25 cellular contexts compared by ENCODE assay signal in genomic region chr9:124465736-124466135, GRCh38. TPM values are rescaled to one million over a fixed set of nuclear protein-coding genes. Genes with fewer than 3 reads are reported as not detected.
DNase-seq lines count a peak whose midpoint lies in the region; ATAC-seq, FAIRE-seq and TF ChIP-seq lines count a peak whose summit lies in the region.
"Had no signal": no experiment of that assay in that cellular context is flagged by ENCODE, and none has a peak within 500 bp of the region (broad histone marks: within the 10 kb centered on the region; RNA-seq: fewer than 3 reads in every experiment).

No MANE protein-coding gene starts in this region.

- H3K9ac ChIP-seq in HepG2 (ENCODE audit: insufficient read depth, low read depth, low read length) = no peak overlapping the region

- 34% methylated on average over 3 of the region's 3 CpGs for WGBS in HepG2 (ENCODE audit: low lambda C conversion rate)
- 22 to 67% (median 49%) methylated on average over 3 of the region's 3 CpGs for whole genome bisulfite sequencing in small intestine, 3 donors

- no peaks in the 10 kb centered on the region for H3K79me2 ChIP-seq in HepG2 (ENCODE audit: insufficient read depth, low read length)

- no peak overlapping the region for H3K4me3 ChIP-seq in HepG2 (replicated peaks in 1 of 3; ENCODE audit: insufficient read depth in 1 of 3, low read depth in 2 of 3, low read length in 3 of 3)
- H3K4me3 ChIP-seq in small intestine (ENCODE audit: low read depth in 1 of 2, low read length in 2 of 2) = no peak overlapping the region
- H3K4me3 ChIP-seq: K562 had no signal

- BruUV-seq in HepG2 (replicated peaks; lab: Mats Ljungman, UMichigan) = no TSS peak

- H3K9me3 ChIP-seq in HepG2 (ENCODE audit: low read length) (no peaks in the 10 kb centered on the region), small intestine (ENCODE audit: control insufficient read depth, low read depth) (no peaks in the 10 kb centered on the region)

- FAIRE-seq in HepG2 (lab: Jason Lieb, UNC) (no peak), small intestine (lab: Jason Lieb, UNC) (no peak)
- FAIRE-seq: D721Med, K562 had no signal

- peak; percentile 34 for DNase-seq in natural killer cell treated with Interleukin-12 subunit alpha and Interleukin-12 subunit beta and Interleukin-15 and Interleukin-18, amount 100 ng/mL, for 72 hours (ENCODE audit: low spot score)
- DNase-seq in natural killer cell (no peak), HepG2 (ENCODE audit: low spot score) (no peak), small intestine (peak; percentile 58), occipital lobe (lab: John Stamatoyannopoulos, UW) (no peak)
- no peak for DNase-seq in activated CD4-positive, alpha-beta T cell treated with anti-CD3 and anti-CD28 coated beads, Interleukin-2, amount 10 ng/mL, durations not matched to agents 24 days and 14 days
- DNase-seq: CD4-positive, CD25-positive, alpha-beta regulatory T cell; MV-4-11; NCI-H1105; NCI-H146; NCI-H1930; NCI-H446; NCI-H524 treated with DMSO at 0.1 percent for 48 hours; NCI-H774; RPMI8226; SHP77 treated with DMSO at 0.1 percent for 48 hours had no signal

- no peak for TF ChIP-seq CTCF in natural killer cell (IDR thresholded peaks at IDR 0.05)
- no peak for TF ChIP-seq CTCF in HepG2 (CRISPR knock-in tag; IDR thresholded peaks at IDR 0.05)

- TF ChIP-seq RAD21 in HepG2 (CRISPR knock-in tag; IDR thresholded peaks at IDR 0.05) = no peak

- H3K4me2 ChIP-seq in HepG2 (ENCODE audit: low read depth, low read length) = no peak overlapping the region

- H3K27me3 ChIP-seq in HepG2 (ENCODE audit: control insufficient read depth in 1 of 2, insufficient read depth in 2 of 2, low read length in 2 of 2) (peaks cover 12 to 51% of the 10 kb centered on the region in 2 experiments; a peak in 3 of 5 replicates), small intestine (ENCODE audit: control insufficient read depth in 2 of 2, insufficient read depth in 2 of 2, low read length in 2 of 2) (no peaks in the 10 kb centered on the region)

- TF ChIP-seq EP300 in HepG2 (IDR thresholded peaks at IDR 0.05; ENCODE audit: low read depth in 2 of 2, low read length in 2 of 2) (no peak), HepG2 (CRISPR knock-in tag; IDR thresholded peaks at IDR 0.05; ENCODE audit: borderline replicate concordance) (no peak)

- H3K9me3 Mint-ChIP-seq in natural killer cell treated with Interleukin-12 subunit alpha and Interleukin-12 subunit beta and Interleukin-15 and Interleukin-18, amount 100 ng/mL, for 72 hours = no peaks in the 10 kb centered on the region
- no peaks in the 10 kb centered on the region for H3K9me3 Mint-ChIP-seq in natural killer cell
- no peaks in the 10 kb centered on the region for H3K9me3 Mint-ChIP-seq in activated CD4-positive, alpha-beta T cell treated with anti-CD3 and anti-CD28 coated beads, Interleukin-2, amount 10 ng/mL, durations not matched to agents 24 days and 14 days

- in situ Hi-C loops in HepG2 (cut with HindIII; ENCODE audit: extremely low pct_ligation_motif_present, low pct_unique_long_range_greater_than_20kb) = no loop called here

- H3K27ac ChIP-seq in HepG2 (ENCODE audit: extremely low read length, insufficient read depth, low read length) = no peak overlapping the region
- no peak overlapping the region for H3K27ac ChIP-seq in small intestine (ENCODE audit: low read depth in 1 of 2, low read length in 1 of 2)

- H3K4me3 Mint-ChIP-seq in natural killer cell treated with Interleukin-12 subunit alpha and Interleukin-12 subunit beta and Interleukin-15 and Interleukin-18, amount 100 ng/mL, for 72 hours = no peak overlapping the region
- H3K4me3 Mint-ChIP-seq in natural killer cell = no peak overlapping the region
- H3K4me3 Mint-ChIP-seq in activated CD4-positive, alpha-beta T cell treated with anti-CD3 and anti-CD28 coated beads, Interleukin-2, amount 10 ng/mL, durations not matched to agents 24 days and 14 days = no peak overlapping the region
- H3K4me3 Mint-ChIP-seq: CD4-positive, CD25-positive, alpha-beta regulatory T cell had no signal

- intact Hi-C loops in natural killer cell (cut with micrococcal nuclease) (no loop called here), HepG2 (cut with micrococcal nuclease; ENCODE audit: unreplicated experiment) (no loop called here)
- intact Hi-C loops in activated CD4-positive, alpha-beta T cell treated with anti-CD3 and anti-CD28 coated beads, Interleukin-2, amount 10 ng/mL, durations not matched to agents 24 days and 14 days (cut with micrococcal nuclease) = no loop called here

- no peak overlapping the region for H3K27ac Mint-ChIP-seq in natural killer cell treated with Interleukin-12 subunit alpha and Interleukin-12 subunit beta and Interleukin-15 and Interleukin-18, amount 100 ng/mL, for 72 hours
- H3K27ac Mint-ChIP-seq in natural killer cell = no peak overlapping the region
- no peak overlapping the region for H3K27ac Mint-ChIP-seq in activated CD4-positive, alpha-beta T cell treated with anti-CD3 and anti-CD28 coated beads, Interleukin-2, amount 10 ng/mL, durations not matched to agents 24 days and 14 days
- H3K27ac Mint-ChIP-seq: CD4-positive, CD25-positive, alpha-beta regulatory T cell had no signal

- no peak for TF ChIP-seq POLR2A in HepG2 (IDR thresholded peaks at IDR 0.05; ENCODE audit: insufficient read depth in 1 of 2, low read depth in 2 of 2, low read length in 2 of 2)

- H3K4me1 Mint-ChIP-seq in natural killer cell treated with Interleukin-12 subunit alpha and Interleukin-12 subunit beta and Interleukin-15 and Interleukin-18, amount 100 ng/mL, for 72 hours (ENCODE audit: low read depth in 2 of 2) = no peaks in the 10 kb centered on the region
- H3K4me1 Mint-ChIP-seq in natural killer cell = no peaks in the 10 kb centered on the region
- no peaks in the 10 kb centered on the region for H3K4me1 Mint-ChIP-seq in activated CD4-positive, alpha-beta T cell treated with anti-CD3 and anti-CD28 coated beads, Interleukin-2, amount 10 ng/mL, durations not matched to agents 24 days and 14 days
- H3K4me1 Mint-ChIP-seq: CD4-positive, CD25-positive, alpha-beta regulatory T cell had no signal

- H3K4me1 ChIP-seq in HepG2 (ENCODE audit: insufficient read depth, low read length) (no peaks in the 10 kb centered on the region), small intestine (ENCODE audit: control insufficient read depth in 2 of 2, insufficient read depth in 1 of 2, low read depth in 1 of 2, low read length in 1 of 2) (no peaks in the 10 kb centered on the region)

- CTCF ChIA-PET in HepG2 (lab: Yijun Ruan, JAX; ENCODE audit: low intra/inter-chr PET ratio, low total read pairs) = no interaction called here

- no peaks in the 10 kb centered on the region for H3K36me3 Mint-ChIP-seq in natural killer cell treated with Interleukin-12 subunit alpha and Interleukin-12 subunit beta and Interleukin-15 and Interleukin-18, amount 100 ng/mL, for 72 hours
- H3K36me3 Mint-ChIP-seq in natural killer cell = no peaks in the 10 kb centered on the region
- H3K36me3 Mint-ChIP-seq in activated CD4-positive, alpha-beta T cell treated with anti-CD3 and anti-CD28 coated beads, Interleukin-2, amount 10 ng/mL, durations not matched to agents 24 days and 14 days (ENCODE audit: low read depth) = no peaks in the 10 kb centered on the region
- H3K36me3 Mint-ChIP-seq: CD4-positive, CD25-positive, alpha-beta regulatory T cell had no signal

- no peak overlapping the region for H2AFZ ChIP-seq in HepG2 (ENCODE audit: low read length)

- H3K36me3 ChIP-seq in HepG2 (replicated peaks in 1 of 2; ENCODE audit: control insufficient read depth in 1 of 2, insufficient read depth in 2 of 2, low read length in 2 of 2) (no peaks in the 10 kb centered on the region), small intestine (ENCODE audit: control insufficient read depth in 2 of 2, insufficient read depth in 2 of 2, low read length in 2 of 2) (no peaks in the 10 kb centered on the region)

- H3K27me3 Mint-ChIP-seq in natural killer cell treated with Interleukin-12 subunit alpha and Interleukin-12 subunit beta and Interleukin-15 and Interleukin-18, amount 100 ng/mL, for 72 hours = peaks cover 7 to 20% of the 10 kb centered on the region in 2 donors
- peaks cover 6 to 12% of the 10 kb centered on the region in 2 donors for H3K27me3 Mint-ChIP-seq in natural killer cell (ENCODE audit: low read depth in 2 of 2)
- H3K27me3 Mint-ChIP-seq in activated CD4-positive, alpha-beta T cell treated with anti-CD3 and anti-CD28 coated beads, Interleukin-2, amount 10 ng/mL, durations not matched to agents 24 days and 14 days = peaks cover 8% of the 10 kb centered on the region

- POLR2A ChIA-PET in HepG2 (lab: Yijun Ruan, JAX) = no interaction called here

- no peaks in the 10 kb centered on the region for H4K20me1 ChIP-seq in HepG2 (ENCODE audit: insufficient read depth, low read length)

- ATAC-seq in natural killer cell treated with Interleukin-12 subunit alpha and Interleukin-12 subunit beta and Interleukin-15 and Interleukin-18, amount 100 ng/mL, for 72 hours = no peak
- no peak for ATAC-seq in natural killer cell
- no peak for ATAC-seq in HepG2
- ATAC-seq in GM18909 (IDR thresholded peaks at IDR 0.05; ENCODE audit: poor library complexity, unreplicated experiment) = no peak
- ATAC-seq: K562 had no signal

RNA-seq across cellular contexts. Expression of gene ADGRD2, which starts 15.5 kb away (rescaled TPM):
- total RNA-seq in natural killer cell treated with Interleukin-12 subunit alpha and Interleukin-12 subunit beta and Interleukin-15 and Interleukin-18, amount 100 ng/mL, for 72 hours = not detected
- total RNA-seq in natural killer cell = not detected
- total RNA-seq in HepG2 (2016; rRNA removed; fragmentation: Illumina TruSeq; extraction: Trizol) = not detected in 2 replicates
- total RNA-seq in HepG2 (2016; cell fraction: cytosol; rRNA removed; fragmentation: Illumina TruSeq; extraction: Trizol; ENCODE audit: low read depth) = not detected in 2 replicates
- total RNA-seq in HepG2 (2016; cell fraction: insoluble cytoplasmic fraction; rRNA removed; fragmentation: Illumina TruSeq; extraction: Trizol) = not detected in 2 replicates
- total RNA-seq in HepG2 (2016; cell fraction: membrane; rRNA removed; fragmentation: Illumina TruSeq; extraction: Trizol) = not detected in 2 replicates
- total RNA-seq in HepG2 (2016; cell fraction: nucleus; rRNA removed; fragmentation: Illumina TruSeq; extraction: Trizol) = not detected in 2 replicates
- polyA plus RNA-seq in HepG2 (2011; rRNA removed) = not detected in 2 replicates
- not detected in 2 replicates for polyA plus RNA-seq in HepG2 (2011; cell fraction: cytosol; rRNA removed)
- not detected in 2 replicates for polyA plus RNA-seq in HepG2 (2011; cell fraction: nucleus; rRNA removed)
- polyA plus RNA-seq in HepG2 (2012) = not detected in 2 replicates
- not detected in 2 replicates for polyA plus RNA-seq in HepG2 (2016; cell fraction: cytosol; fragmentation: Illumina TruSeq; extraction: Trizol; ENCODE audit: low read depth)
- not detected in 2 replicates for polyA plus RNA-seq in HepG2 (2016; cell fraction: insoluble cytoplasmic fraction; fragmentation: Illumina TruSeq; extraction: Trizol; ENCODE audit: low read depth)
- polyA plus RNA-seq in HepG2 (2016; cell fraction: membrane; fragmentation: Illumina TruSeq; extraction: Trizol; ENCODE audit: low read depth) = not detected in 2 replicates
- not detected in 2 replicates for polyA plus RNA-seq in HepG2 (2016; cell fraction: nucleus; fragmentation: Illumina TruSeq; extraction: Trizol; ENCODE audit: insufficient read depth, low read depth)
- polyA minus RNA-seq in HepG2 (2011; rRNA and poly(A)+ RNA removed; ENCODE audit: low replicate concordance) = not detected in 2 replicates
- not detected in 2 replicates for polyA minus RNA-seq in HepG2 (2011; cell fraction: cytosol; rRNA and poly(A)+ RNA removed)
- not detected in 2 replicates for polyA minus RNA-seq in HepG2 (2011; cell fraction: nucleus; rRNA and poly(A)+ RNA removed)
- polyA plus RNA-seq in small intestine = not detected
- total RNA-seq in activated CD4-positive, alpha-beta T cell treated with anti-CD3 and anti-CD28 coated beads, Interleukin-2, amount 10 ng/mL, durations not matched to agents 24 days and 14 days = not detected in 2 replicates
- not detected for total RNA-seq in occipital lobe
- total RNA-seq: A172; CD4-positive, CD25-positive, alpha-beta regulatory T cell; H4; HT1080; K562; LHCN-M2; MCF 10A had no signal
- polyA plus RNA-seq: BJ; CD4-positive, CD25-positive, alpha-beta regulatory T cell; K562 had no signal

RNA-seq across cellular contexts. Expression of gene NR5A1, which starts 41.5 kb away (rescaled TPM):
- not detected for total RNA-seq in natural killer cell treated with Interleukin-12 subunit alpha and Interleukin-12 subunit beta and Interleukin-15 and Interleukin-18, amount 100 ng/mL, for 72 hours
- total RNA-seq in natural killer cell (not detected), HepG2 (2016; rRNA removed; fragmentation: Illumina TruSeq; extraction: Trizol) (38.8 and 44.7 TPM in 2 replicates), occipital lobe (under 0.01 TPM)
- total RNA-seq in HepG2 (2016; cell fraction: cytosol; rRNA removed; fragmentation: Illumina TruSeq; extraction: Trizol; ENCODE audit: low read depth) = 7.2 and 7.8 TPM in 2 replicates
- 32.3 and 46.7 TPM in 2 replicates for total RNA-seq in HepG2 (2016; cell fraction: insoluble cytoplasmic fraction; rRNA removed; fragmentation: Illumina TruSeq; extraction: Trizol)
- total RNA-seq in HepG2 (2016; cell fraction: membrane; rRNA removed; fragmentation: Illumina TruSeq; extraction: Trizol) = 22.5 and 25.3 TPM in 2 replicates
- 26.4 and 32.4 TPM in 2 replicates for total RNA-seq in HepG2 (2016; cell fraction: nucleus; rRNA removed; fragmentation: Illumina TruSeq; extraction: Trizol)
- polyA plus RNA-seq in HepG2 (2011; rRNA removed) (28.9 and 43.2 TPM in 2 replicates), small intestine (under 1 TPM; 0.01 to 0.27 (median 0.22) TPM)
- 25.4 and 37.8 TPM in 2 replicates for polyA plus RNA-seq in HepG2 (2011; cell fraction: cytosol; rRNA removed)
- 82.6 and 84.5 TPM in 2 replicates for polyA plus RNA-seq in HepG2 (2011; cell fraction: nucleus; rRNA removed)
- polyA plus RNA-seq in HepG2 (2012) = 22.4 and 32.6 TPM in 2 replicates
- 6.7 and 7.0 TPM in 2 replicates for polyA plus RNA-seq in HepG2 (2016; cell fraction: cytosol; fragmentation: Illumina TruSeq; extraction: Trizol; ENCODE audit: low read depth)
- 34.3 and 43.6 TPM in 2 replicates for polyA plus RNA-seq in HepG2 (2016; cell fraction: insoluble cytoplasmic fraction; fragmentation: Illumina TruSeq; extraction: Trizol; ENCODE audit: low read depth)
- polyA plus RNA-seq in HepG2 (2016; cell fraction: membrane; fragmentation: Illumina TruSeq; extraction: Trizol; ENCODE audit: low read depth) = 17.4 and 17.9 TPM in 2 replicates
- polyA plus RNA-seq in HepG2 (2016; cell fraction: nucleus; fragmentation: Illumina TruSeq; extraction: Trizol; ENCODE audit: insufficient read depth, low read depth) = 59.8 and 63.0 TPM in 2 replicates
- 75.6 TPM in 1 of 2 replicates, not detected in the other for polyA minus RNA-seq in HepG2 (2011; rRNA and poly(A)+ RNA removed; ENCODE audit: low replicate concordance)
- polyA minus RNA-seq in HepG2 (2011; cell fraction: cytosol; rRNA and poly(A)+ RNA removed) = 33.2 and 39.7 TPM in 2 replicates
- polyA minus RNA-seq in HepG2 (2011; cell fraction: nucleus; rRNA and poly(A)+ RNA removed) = 18.8 and 21.6 TPM in 2 replicates
- total RNA-seq in activated CD4-positive, alpha-beta T cell treated with anti-CD3 and anti-CD28 coated beads, Interleukin-2, amount 10 ng/mL, durations not matched to agents 24 days and 14 days = not detected in 2 replicates
- total RNA-seq: A172; CD4-positive, CD25-positive, alpha-beta regulatory T cell; H4; HT1080; LHCN-M2; MCF 10A had no signal
- polyA plus RNA-seq: BJ; CD4-positive, CD25-positive, alpha-beta regulatory T cell had no signal

RNA-seq across cellular contexts. Expression of gene PSMB7, which starts 50.5 kb away (rescaled TPM):
- 100 to 1,000 TPM; 145 to 147 TPM for total RNA-seq in natural killer cell treated with Interleukin-12 subunit alpha and Interleukin-12 subunit beta and Interleukin-15 and Interleukin-18, amount 100 ng/mL, for 72 hours
- total RNA-seq in natural killer cell (10 to 100 TPM; 75.6 to 75.9 (median 75.8) TPM), HepG2 (2016; rRNA removed; fragmentation: Illumina TruSeq; extraction: Trizol) (259 and 395 TPM in 2 replicates), occipital lobe (145 TPM)
- 81.7 and 96.6 TPM in 2 replicates for total RNA-seq in HepG2 (2016; cell fraction: cytosol; rRNA removed; fragmentation: Illumina TruSeq; extraction: Trizol; ENCODE audit: low read depth)
- total RNA-seq in HepG2 (2016; cell fraction: insoluble cytoplasmic fraction; rRNA removed; fragmentation: Illumina TruSeq; extraction: Trizol) = 268 and 419 TPM in 2 replicates
- 127 and 128 TPM in 2 replicates for total RNA-seq in HepG2 (2016; cell fraction: membrane; rRNA removed; fragmentation: Illumina TruSeq; extraction: Trizol)
- total RNA-seq in HepG2 (2016; cell fraction: nucleus; rRNA removed; fragmentation: Illumina TruSeq; extraction: Trizol) = 111 and 118 TPM in 2 replicates
- polyA plus RNA-seq in HepG2 (2011; rRNA removed) (261 and 291 TPM in 2 replicates), small intestine (100 to 1,000 TPM; 183 to 221 (median 194) TPM)
- polyA plus RNA-seq in HepG2 (2011; cell fraction: cytosol; rRNA removed) = 283 and 308 TPM in 2 replicates
- polyA plus RNA-seq in HepG2 (2011; cell fraction: nucleus; rRNA removed) = 63.6 and 73.0 TPM in 2 replicates
- 163 and 239 TPM in 2 replicates for polyA plus RNA-seq in HepG2 (2012)
- 101 and 108 TPM in 2 replicates for polyA plus RNA-seq in HepG2 (2016; cell fraction: cytosol; fragmentation: Illumina TruSeq; extraction: Trizol; ENCODE audit: low read depth)
- 433 and 456 TPM in 2 replicates for polyA plus RNA-seq in HepG2 (2016; cell fraction: insoluble cytoplasmic fraction; fragmentation: Illumina TruSeq; extraction: Trizol; ENCODE audit: low read depth)
- polyA plus RNA-seq in HepG2 (2016; cell fraction: membrane; fragmentation: Illumina TruSeq; extraction: Trizol; ENCODE audit: low read depth) = 121 and 132 TPM in 2 replicates
- polyA plus RNA-seq in HepG2 (2016; cell fraction: nucleus; fragmentation: Illumina TruSeq; extraction: Trizol; ENCODE audit: insufficient read depth, low read depth) = 139 and 158 TPM in 2 replicates
- polyA minus RNA-seq in HepG2 (2011; rRNA and poly(A)+ RNA removed; ENCODE audit: low replicate concordance) = 167 and 496 TPM in 2 replicates
- polyA minus RNA-seq in HepG2 (2011; cell fraction: cytosol; rRNA and poly(A)+ RNA removed) = 83.8 and 88.1 TPM in 2 replicates
- 83.6 and 97.7 TPM in 2 replicates for polyA minus RNA-seq in HepG2 (2011; cell fraction: nucleus; rRNA and poly(A)+ RNA removed)
- 223 and 225 TPM in 2 replicates for total RNA-seq in activated CD4-positive, alpha-beta T cell treated with anti-CD3 and anti-CD28 coated beads, Interleukin-2, amount 10 ng/mL, durations not matched to agents 24 days and 14 days

Comparison
In these comparisons a context has a peak if more than half of its experiments do, and no peak if none do; other contexts are left out.
1. DNase-seq: peak in natural killer cell treated with Interleukin-12 subunit alpha and Interleukin-12 subunit beta and Interleukin-15 and Interleukin-18, amount 100 ng/mL, for 72 hours (single experiment) and small intestine (single experiment); none in natural killer cell (single experiment), HepG2 (single experiment), activated CD4-positive, alpha-beta T cell treated with anti-CD3 and anti-CD28 coated beads, Interleukin-2, amount 10 ng/mL, durations not matched to agents 24 days and 14 days (single experiment) and occipital lobe (single experiment).